Comparison of ENCODE assay signal across 8 cellular contexts in genomic region chr15:59918994-59919951, GRCh38.
DNase-seq lines count a peak whose midpoint lies in the region; ATAC-seq and TF ChIP-seq lines count a peak whose summit lies in the region.

No MANE protein-coding gene starts in this region.

- no peaks in the 10 kb centered on the region for H3K36me3 ChIP-seq in HAP-1 (replicated peaks)

- in situ Hi-C loops in HAP-1 (cut with MboI; ENCODE audit: low sequenced_read_pairs), result no loop called here

- no peaks in the 10 kb centered on the region for H3K9me3 ChIP-seq in HAP-1

- H3K4me1 ChIP-seq in HAP-1, result no peaks in the 10 kb centered on the region

- DNase-seq in activated CD8-positive, alpha-beta memory T cell treated with anti-CD3 and anti-CD28 coated beads for 48 hours (ENCODE audit: low read depth in 2 of 3, low spot score in 2 of 3), result peak; percentile 25 to 31 (median 26)
- DNase-seq in omental fat pad (ENCODE audit: low spot score), result no peak
- DNase-seq in HAP-1 (ENCODE audit: low spot score in 2 of 2), result no peak
- DNase-seq in NCI-H1417 treated with DMSO at 0.1 percent for 48 hours (lab: John Stamatoyannopoulos, UW), result no peak
- DNase-seq in DMS 273 treated with DMSO at 0.1 percent for 48 hours (lab: John Stamatoyannopoulos, UW), result no peak
- DNase-seq in activated gamma-delta T cell (lab: John Stamatoyannopoulos, UW), result no peak

- no peak for TF ChIP-seq CTCF in omental fat pad (IDR thresholded peaks at IDR 0.05)

- ATAC-seq in GM19351 (IDR thresholded peaks at IDR 0.05; ENCODE audit: unreplicated experiment) (peak; percentile 93), HG03175 (IDR thresholded peaks at IDR 0.05; ENCODE audit: unreplicated experiment) (peak; percentile 84), omental fat pad (ENCODE audit: low FRiP score) (peak; percentile 41)

- peaks cover 2% of the 10 kb centered on the region; the same call in 1 of the 2 replicates for H3K27me3 ChIP-seq in HAP-1 (ENCODE audit: low read depth)

- no peak overlapping the region for H3K4me3 ChIP-seq in HAP-1

Comparison
In these comparisons a context has a peak if more than half of its experiments do, and no peak if none do; other contexts are left out.
1. ATAC-seq: peak in every context shown above with its lines; median percentile 93 in GM19351; 84 in HG03175; 41 in omental fat pad.
2. DNase-seq: peak in activated CD8-positive, alpha-beta memory T cell treated with anti-CD3 and anti-CD28 coated beads for 48 hours (3 of 3); none in omental fat pad (single experiment), HAP-1 (0 of 2), NCI-H1417 treated with DMSO at 0.1 percent for 48 hours (single experiment), DMS 273 treated with DMSO at 0.1 percent for 48 hours (single experiment) and activated gamma-delta T cell (single experiment).